Comparison of ENCODE assay signal across 18 cellular contexts in the genomic region with DNA sequence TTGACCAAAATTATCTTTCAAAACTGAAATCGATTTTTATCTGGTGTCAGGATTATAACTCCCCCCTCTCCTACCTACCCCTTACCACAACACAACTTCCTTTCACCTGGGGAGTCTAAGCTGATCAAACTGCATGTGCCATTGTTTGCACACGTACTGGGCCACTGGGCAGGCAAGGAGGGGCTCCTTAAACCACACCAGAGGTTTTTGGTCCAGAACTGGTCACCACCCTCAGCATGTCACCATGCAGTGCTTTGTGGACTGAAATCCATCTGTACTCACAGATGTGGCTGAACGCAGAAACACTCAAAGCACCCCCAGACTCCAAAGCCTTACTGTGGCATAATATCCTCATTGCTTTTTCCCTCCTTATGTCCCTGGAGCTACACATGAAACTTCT. TPM values are rescaled to one million over a fixed set of nuclear protein-coding genes. Genes with fewer than 3 reads are reported as not detected.
DNase-seq lines count a peak whose midpoint lies in the region; ATAC-seq and TF ChIP-seq lines count a peak whose summit lies in the region.
"Had no signal": no experiment of that assay in that cellular context is flagged by ENCODE, and none has a peak within 500 bp of the region (broad histone marks: within the 10 kb centered on the region; RNA-seq: fewer than 3 reads in every experiment).

No MANE protein-coding gene starts in this region.

- peak overlapping the region; percentile 39 for H3K4me3 Mint-ChIP-seq in CD8-positive, alpha-beta T cell
- peak overlapping the region; percentile 74 for H3K4me3 Mint-ChIP-seq in T-helper 17 cell
- H3K4me3 Mint-ChIP-seq in effector memory CD8-positive, alpha-beta T cell: peak overlapping the region; percentile 72 to 85
- H3K4me3 Mint-ChIP-seq: WTC11 had no signal

- no peak overlapping the region for H3K4me3 ChIP-seq in CD8-positive, alpha-beta T cell (ENCODE audit: low read depth, low read length)
- H3K4me3 ChIP-seq: breast epithelium, lung had no signal

- no peaks in the 10 kb centered on the region for H3K9me3 ChIP-seq in CD8-positive, alpha-beta T cell (ENCODE audit: low read length)
- H3K9me3 ChIP-seq in T-helper 17 cell (ENCODE audit: control insufficient read depth, low read length, poor library complexity, severe bottlenecking): no peaks in the 10 kb centered on the region
- H3K9me3 ChIP-seq: BE2C, breast epithelium had no signal

- no peaks in the 10 kb centered on the region for H3K27me3 ChIP-seq in CD8-positive, alpha-beta T cell (ENCODE audit: insufficient read depth, low read length)
- H3K27me3 ChIP-seq: BE2C, breast epithelium had no signal

- peak overlapping the region; percentile 41 for H3K27ac Mint-ChIP-seq in CD8-positive, alpha-beta T cell
- peak overlapping the region; percentile 92 for H3K27ac Mint-ChIP-seq in T-helper 17 cell
- H3K27ac Mint-ChIP-seq in effector memory CD8-positive, alpha-beta T cell: peak overlapping the region; percentile 8 to 82
- H3K27ac Mint-ChIP-seq: WTC11 had no signal

- peaks cover 82% of the 10 kb centered on the region for H3K4me1 Mint-ChIP-seq in CD8-positive, alpha-beta T cell (ENCODE audit: low read depth)
- H3K4me1 Mint-ChIP-seq in T-helper 17 cell: peaks cover 66% of the 10 kb centered on the region
- peaks cover 65 to 80% of the 10 kb centered on the region in 2 donors for H3K4me1 Mint-ChIP-seq in effector memory CD8-positive, alpha-beta T cell (ENCODE audit: low read depth in 2 of 2)

- no peaks in the 10 kb centered on the region for H3K9me3 Mint-ChIP-seq in CD8-positive, alpha-beta T cell
- no peaks in the 10 kb centered on the region for H3K9me3 Mint-ChIP-seq in effector memory CD8-positive, alpha-beta T cell
- H3K9me3 Mint-ChIP-seq: WTC11 had no signal

- no peak for TF ChIP-seq CTCF in CD8-positive, alpha-beta T cell (IDR thresholded peaks at IDR 0.05)

- no peak overlapping the region for H3K27ac ChIP-seq in CD8-positive, alpha-beta T cell (ENCODE audit: low read depth, low read length)
- H3K27ac ChIP-seq: 22Rv1, breast epithelium, parathyroid adenoma had no signal

- CTCF ChIA-PET in CD8-positive, alpha-beta T cell (lab: Charles Lee): interaction anchor here (1.1 to 7.7 kb wide), 11 partner anchors 10 to 256 kb away, joined by 3 to 70 read pairs (median 8); no protein-coding TSS in a partner anchor

- no peaks in the 10 kb centered on the region for H3K27me3 Mint-ChIP-seq in CD8-positive, alpha-beta T cell (ENCODE audit: low read depth)
- no peaks in the 10 kb centered on the region for H3K27me3 Mint-ChIP-seq in T-helper 17 cell
- H3K27me3 Mint-ChIP-seq in effector memory CD8-positive, alpha-beta T cell: no peaks in the 10 kb centered on the region

- no peaks in the 10 kb centered on the region for H3K36me3 Mint-ChIP-seq in CD8-positive, alpha-beta T cell
- H3K36me3 Mint-ChIP-seq in T-helper 17 cell (ENCODE audit: low read depth): no peaks in the 10 kb centered on the region
- peaks cover 9% of the 10 kb centered on the region for H3K36me3 Mint-ChIP-seq in effector memory CD8-positive, alpha-beta T cell (ENCODE audit: insufficient read depth)
- H3K36me3 Mint-ChIP-seq: WTC11 had no signal

- DNase-seq in NCI-H146 (lab: John Stamatoyannopoulos, UW) (peak; percentile 4), NCI-H146 treated with DMSO at 0.1 percent for 48 hours (lab: John Stamatoyannopoulos, UW; ENCODE audit: unreplicated experiment) (no peak), T-helper 17 cell (no peak), amygdala (lab: John Stamatoyannopoulos, UW) (no peak), NCI-H2171 (lab: John Stamatoyannopoulos, UW) (no peak)
- no peak for DNase-seq in CD8-positive, alpha-beta T cell
- no peak for DNase-seq in effector memory CD8-positive, alpha-beta T cell
- DNase-seq: BE2C; foreskin fibroblast; hypothalamus; stimulated activated CD4-positive, alpha-beta T cell treated with anti-CD3 and anti-CD28 coated beads, Interleukin-1b, Interleukin-23, amount 100 ng/mL, for 48 hours had no signal

- intact Hi-C loops in CD8-positive, alpha-beta T cell (cut with DNase I, micrococcal nuclease): loop anchor here in 1 of 2 experiments (1.0 kb wide), 1 partner anchor 21 kb away; no protein-coding TSS in a partner anchor

- H3K4me1 ChIP-seq in CD8-positive, alpha-beta T cell (ENCODE audit: insufficient read depth, low read length): peaks cover 72% of the 10 kb centered on the region
- H3K4me1 ChIP-seq: BE2C, breast epithelium had no signal

- H3K36me3 ChIP-seq in CD8-positive, alpha-beta T cell (ENCODE audit: insufficient read depth, low read length): no peaks in the 10 kb centered on the region
- H3K36me3 ChIP-seq: BE2C, breast epithelium had no signal

- ATAC-seq in CD8-positive, alpha-beta T cell: no peak
- ATAC-seq in T-helper 17 cell (no peak), GM21619 (IDR thresholded peaks at IDR 0.05; ENCODE audit: unreplicated experiment) (no peak)
- no peak for ATAC-seq in effector memory CD8-positive, alpha-beta T cell (replicated peaks)
- ATAC-seq: WTC11 had no signal

- POLR2A ChIA-PET in CD8-positive, alpha-beta T cell (lab: Charles Lee): interaction anchor here (1.0 to 3.5 kb wide), 5 partner anchors 13 to 187 kb away, joined by 3 to 31 read pairs (median 5); a partner anchor contains a TSS

RNA-seq across cellular contexts. Expression of a gene that starts 13.9 kb away (rescaled TPM):
- 10 to 100 TPM; 35.8 to 36.7 TPM for total RNA-seq in CD8-positive, alpha-beta T cell
- total RNA-seq in T-helper 17 cell: 10 to 100 TPM; 75.6 to 90.6 TPM
- total RNA-seq: myocyte had no signal

Comparison
In these comparisons a context has a peak if more than half of its experiments do, and no peak if none do; other contexts are left out.
1. H3K27ac Mint-ChIP-seq: peak in every context shown above with its lines; median percentile 92 in T-helper 17 cell; 45 in effector memory CD8-positive, alpha-beta T cell; 41 in CD8-positive, alpha-beta T cell.